Comparison of ENCODE assay signal across 31 cellular contexts in genomic region chr15:33735143-33735542, GRCh38.
"Had no signal": no experiment of that assay in that cellular context is flagged by ENCODE, and none has a peak within 500 bp of the region (broad histone marks: within the 10 kb centered on the region; RNA-seq: fewer than 3 reads in every experiment).

No MANE protein-coding gene starts in this region.

- ATAC-seq: activated CD4-positive, CD25-positive, alpha-beta regulatory T cell treated with anti-CD3 and anti-CD28 coated beads, Interleukin-2, amount 50 U/mL, for 24 hours; activated CD8-positive, alpha-beta memory T cell treated with anti-CD3 and anti-CD28 coated beads, Interleukin-2, amount 10 ng/mL, durations not matched to agents 7 days and 5 days; activated CD8-positive, alpha-beta T cell treated with anti-CD3 and anti-CD28 coated beads, Interleukin-2, amount 10 ng/mL, durations not matched to agents 7 days and 5 days; T-helper 17 cell had no signal

- H3K27me3 ChIP-seq: ascending aorta had no signal

- H3K36me3 ChIP-seq: ascending aorta, cardiac muscle cell, WERI-Rb-1 had no signal

- H3K4me1 Mint-ChIP-seq: activated CD4-positive, alpha-beta T cell treated with anti-CD3 and anti-CD28 coated beads for 36 hours; activated naive CD4-positive, alpha-beta T cell treated with anti-CD3 and anti-CD28 coated beads, Interleukin-2, amount 10 ng/mL, durations not matched to agents 7 days and 5 days; activated naive CD8-positive, alpha-beta T cell treated with anti-CD3 and anti-CD28 coated beads, Interleukin-2, amount 50 U/mL, for 24 hours; central memory CD8-positive, alpha-beta T cell had no signal

- H3K4me3 ChIP-seq: ascending aorta, cardiac muscle cell had no signal

- H3K27ac ChIP-seq: ascending aorta, cardiac muscle cell, WERI-Rb-1 had no signal

- H3K4me1 ChIP-seq: ascending aorta had no signal

- H3K4me3 Mint-ChIP-seq: activated CD4-positive, alpha-beta memory T cell treated with anti-CD3 and anti-CD28 coated beads, Interleukin-2, amount 10 ng/mL, durations not matched to agents 7 days and 5 days; activated CD4-positive, alpha-beta T cell treated with anti-CD3 and anti-CD28 coated beads for 36 hours; activated CD4-positive, alpha-beta T cell treated with anti-CD3 and anti-CD28 coated beads, Interleukin-2, amount 10 ng/mL, durations not matched to agents 7 days and 5 days; activated CD8-positive, alpha-beta memory T cell treated with anti-CD3 and anti-CD28 coated beads, Interleukin-2, amount 10 ng/mL, durations not matched to agents 7 days and 5 days; activated CD8-positive, alpha-beta T cell treated with anti-CD3 and anti-CD28 coated beads, Interleukin-2, amount 10 ng/mL, durations not matched to agents 7 days and 5 days; activated naive CD4-positive, alpha-beta T cell treated with anti-CD3 and anti-CD28 coated beads, Interleukin-2, amount 10 ng/mL, durations not matched to agents 7 days and 5 days; activated naive CD4-positive, alpha-beta T cell treated with anti-CD3 and anti-CD28 coated beads, Interleukin-2, amount 50 U/mL, for 24 hours; activated naive CD8-positive, alpha-beta T cell; activated naive CD8-positive, alpha-beta T cell treated with anti-CD3 and anti-CD28 coated beads, Interleukin-2, amount 10 ng/mL, durations not matched to agents 7 days and 5 days; activated naive CD8-positive, alpha-beta T cell treated with anti-CD3 and anti-CD28 coated beads, Interleukin-2, amount 50 U/mL, for 24 hours; activated T-cell treated with anti-CD3 and anti-CD28 coated beads, Interleukin-2, amount 50 U/mL, for 24 hours; brain; central memory CD8-positive, alpha-beta T cell; T-helper 17 cell; WTC11 had no signal

- H3K9me3 ChIP-seq: ascending aorta had no signal

- H3K27ac Mint-ChIP-seq: activated CD4-positive, alpha-beta memory T cell treated with anti-CD3 and anti-CD28 coated beads, Interleukin-2, amount 10 ng/mL, durations not matched to agents 7 days and 5 days; activated CD4-positive, alpha-beta T cell treated with anti-CD3 and anti-CD28 coated beads for 36 hours; activated CD4-positive, alpha-beta T cell treated with anti-CD3 and anti-CD28 coated beads, Interleukin-2, amount 10 ng/mL, durations not matched to agents 7 days and 5 days; activated CD8-positive, alpha-beta memory T cell treated with anti-CD3 and anti-CD28 coated beads, Interleukin-2, amount 10 ng/mL, durations not matched to agents 7 days and 5 days; activated CD8-positive, alpha-beta T cell treated with anti-CD3 and anti-CD28 coated beads, Interleukin-2, amount 10 ng/mL, durations not matched to agents 7 days and 5 days; activated naive CD4-positive, alpha-beta T cell treated with anti-CD3 and anti-CD28 coated beads, Interleukin-2, amount 10 ng/mL, durations not matched to agents 7 days and 5 days; activated naive CD4-positive, alpha-beta T cell treated with anti-CD3 and anti-CD28 coated beads, Interleukin-2, amount 50 U/mL, for 24 hours; activated naive CD8-positive, alpha-beta T cell; activated naive CD8-positive, alpha-beta T cell treated with anti-CD3 and anti-CD28 coated beads, Interleukin-2, amount 10 ng/mL, durations not matched to agents 7 days and 5 days; activated naive CD8-positive, alpha-beta T cell treated with anti-CD3 and anti-CD28 coated beads, Interleukin-2, amount 50 U/mL, for 24 hours; activated T-cell treated with anti-CD3 and anti-CD28 coated beads, Interleukin-2, amount 50 U/mL, for 24 hours; activated T-helper 2 cell treated with anti-CD3 and anti-CD28 coated beads, Interferon-gamma antibody, Interleukin-2, Interleukin-4, amounts not matched to agents 10 μg/mL and 5 μg/mL and 100 μg/mL, durations not matched to agents 14 hours and 24 hours and 36 hours; T-helper 17 cell; WTC11 had no signal

- H3K9me3 Mint-ChIP-seq: activated CD4-positive, alpha-beta memory T cell treated with anti-CD3 and anti-CD28 coated beads, Interleukin-2, amount 10 ng/mL, durations not matched to agents 7 days and 5 days; activated CD4-positive, alpha-beta T cell treated with anti-CD3 and anti-CD28 coated beads, Interleukin-2, amount 10 ng/mL, durations not matched to agents 7 days and 5 days; activated naive CD4-positive, alpha-beta T cell treated with anti-CD3 and anti-CD28 coated beads, Interleukin-2, amount 10 ng/mL, durations not matched to agents 7 days and 5 days; activated naive CD4-positive, alpha-beta T cell treated with anti-CD3 and anti-CD28 coated beads, Interleukin-2, amount 50 U/mL, for 24 hours; activated naive CD8-positive, alpha-beta T cell treated with anti-CD3 and anti-CD28 coated beads, Interleukin-2, amount 10 ng/mL, durations not matched to agents 7 days and 5 days; activated naive CD8-positive, alpha-beta T cell treated with anti-CD3 and anti-CD28 coated beads, Interleukin-2, amount 50 U/mL, for 24 hours; activated T-cell treated with anti-CD3 and anti-CD28 coated beads, Interleukin-2, amount 50 U/mL, for 24 hours; activated T-helper 2 cell treated with anti-CD3 and anti-CD28 coated beads, Interferon-gamma antibody, Interleukin-2, Interleukin-4, amounts not matched to agents 10 μg/mL and 5 μg/mL and 100 μg/mL, durations not matched to agents 14 hours and 24 hours and 36 hours; brain; central memory CD8-positive, alpha-beta T cell; WTC11 had no signal

- H3K27me3 Mint-ChIP-seq: activated CD4-positive, alpha-beta T cell treated with anti-CD3 and anti-CD28 coated beads, Interleukin-2, amount 10 ng/mL, durations not matched to agents 7 days and 5 days; activated CD8-positive, alpha-beta memory T cell treated with anti-CD3 and anti-CD28 coated beads, Interleukin-2, amount 10 ng/mL, durations not matched to agents 7 days and 5 days; activated naive CD4-positive, alpha-beta T cell treated with anti-CD3 and anti-CD28 coated beads, Interleukin-2, amount 10 ng/mL, durations not matched to agents 7 days and 5 days; central memory CD8-positive, alpha-beta T cell had no signal

- H3K36me3 Mint-ChIP-seq: activated CD8-positive, alpha-beta memory T cell treated with anti-CD3 and anti-CD28 coated beads, Interleukin-2, amount 10 ng/mL, durations not matched to agents 7 days and 5 days; activated naive CD4-positive, alpha-beta T cell treated with anti-CD3 and anti-CD28 coated beads, Interleukin-2, amount 10 ng/mL, durations not matched to agents 7 days and 5 days; activated naive CD4-positive, alpha-beta T cell treated with anti-CD3 and anti-CD28 coated beads, Interleukin-2, amount 50 U/mL, for 24 hours; activated naive CD8-positive, alpha-beta T cell; activated naive CD8-positive, alpha-beta T cell treated with anti-CD3 and anti-CD28 coated beads, Interleukin-2, amount 10 ng/mL, durations not matched to agents 7 days and 5 days; brain; WTC11 had no signal

- DNase-seq: activated CD4-positive, alpha-beta memory T cell treated with anti-CD3 and anti-CD28 coated beads, Interleukin-2, amount 10 ng/mL, durations not matched to agents 7 days and 5 days; activated CD4-positive, alpha-beta T cell treated with anti-CD3 and anti-CD28 coated beads for 1 hour; activated CD4-positive, alpha-beta T cell treated with anti-CD3 and anti-CD28 coated beads, Interleukin-2, amount 50 U/mL, for 48 hours; activated CD4-positive, CD25-positive, alpha-beta regulatory T cell; activated CD8-positive, alpha-beta memory T cell treated with anti-CD3 and anti-CD28 coated beads for 24 hours; activated CD8-positive, alpha-beta memory T cell treated with anti-CD3 and anti-CD28 coated beads, Interleukin-2, amount 10 ng/mL, durations not matched to agents 7 days and 5 days; activated CD8-positive, alpha-beta memory T cell treated with anti-CD3 and anti-CD28 coated beads, Interleukin-2, amount 50 U/mL, for 48 hours; activated effector memory CD4-positive, alpha-beta T cell treated with Interleukin-2 at 50 U/mL for 16 hours; activated gamma-delta T cell; activated naive CD4-positive, alpha-beta T cell treated with Interleukin-2 at 50 U/mL for 16 hours; activated naive CD8-positive, alpha-beta T cell treated with anti-CD3 and anti-CD28 coated beads, Interleukin-2, amount 10 ng/mL, durations not matched to agents 7 days and 5 days; activated T-cell treated with anti-CD3 and anti-CD28 coated beads, Interleukin-2, amount 50 U/mL, for 24 hours; activated T-cell treated with anti-CD3 and anti-CD28 coated beads, Interleukin-2, amount 50 U/mL, for 48 hours; cerebellar nuclear complex; T-helper 17 cell; T1000 had no signal
